8 cellular contexts compared by ENCODE assay signal in the genomic region with DNA sequence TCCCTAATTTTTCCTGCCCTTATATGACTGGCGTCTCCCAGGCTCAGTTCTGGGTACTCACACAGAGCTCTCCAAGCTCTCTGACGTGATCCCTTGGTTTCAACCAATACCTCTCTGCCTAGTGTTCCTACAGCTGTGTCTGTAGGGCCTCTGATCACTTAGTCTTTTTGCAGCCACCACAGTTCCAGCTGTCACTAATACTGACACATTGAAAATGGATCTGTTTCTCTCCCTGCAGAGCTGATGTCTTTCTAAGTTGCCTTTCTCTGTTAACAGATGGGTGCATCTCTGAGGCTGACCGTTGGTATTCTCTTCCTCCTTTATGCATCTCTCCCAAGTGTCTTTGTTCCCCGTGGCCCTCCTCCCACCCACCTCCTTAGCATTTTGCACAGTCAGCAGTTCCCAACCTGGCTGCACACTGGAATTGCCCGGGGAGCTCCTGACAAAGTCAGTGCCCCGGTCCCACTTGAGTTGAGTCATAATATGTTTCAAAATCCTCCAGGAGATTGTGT.
DNase-seq lines count a peak whose midpoint lies in the region; ATAC-seq and TF ChIP-seq lines count a peak whose summit lies in the region.

No MANE protein-coding gene starts in this region.

- no peak overlapping the region for H4K5ac ChIP-seq in IMR-90 (ENCODE audit: low read depth, low read length)

- H3K9me3 ChIP-seq in IMR-90 (ENCODE audit: control insufficient read depth, insufficient read depth, low read length): no peaks in the 10 kb centered on the region
- no peaks in the 10 kb centered on the region for H3K9me3 ChIP-seq in endodermal cell (ENCODE audit: control insufficient read depth, low read length)
- H3K9me3 ChIP-seq in transverse colon: no peaks in the 10 kb centered on the region

- no peak overlapping the region for H3K18ac ChIP-seq in IMR-90 (ENCODE audit: low read depth, low read length)

- no peak overlapping the region for H4K8ac ChIP-seq in IMR-90 (ENCODE audit: low read depth in 2 of 2, low read length in 2 of 2)

- H3K36me3 ChIP-seq in IMR-90 (ENCODE audit: control insufficient read depth, insufficient read depth, low read length) (no peaks in the 10 kb centered on the region), endodermal cell (ENCODE audit: control insufficient read depth, insufficient read depth, low read length) (no peaks in the 10 kb centered on the region), transverse colon (no peaks in the 10 kb centered on the region)

- no peaks in the 10 kb centered on the region for H3K36me3 Mint-ChIP-seq in endodermal cell (ENCODE audit: low read depth)
- no peaks in the 10 kb centered on the region for H3K36me3 Mint-ChIP-seq in progenitor cell of endocrine pancreas (ENCODE audit: insufficient read depth)

- H3K9me3 Mint-ChIP-seq in endodermal cell (no peaks in the 10 kb centered on the region), progenitor cell of endocrine pancreas (ENCODE audit: low read depth) (no peaks in the 10 kb centered on the region)

- POLR2A ChIA-PET in IMR-90 (lab: Charles Lee; ENCODE audit: unreplicated experiment): no interaction called here

- H3K4me3 Mint-ChIP-seq in endodermal cell (no peak overlapping the region), progenitor cell of endocrine pancreas (ENCODE audit: low read depth) (no peak overlapping the region)

- H3K4me2 ChIP-seq in IMR-90 (ENCODE audit: low read depth, low read length): no peak overlapping the region; the same call in 1 of the 2 replicates

- dilution Hi-C loops in IMR-90 (cut with HindIII; ENCODE audit: low sequenced_read_pairs, unreplicated experiment): no loop called here

- H2AK9ac ChIP-seq in IMR-90 (replicated peaks; ENCODE audit: low read depth, low read length, poor library complexity): no peak overlapping the region

- H3K23ac ChIP-seq in IMR-90 (ENCODE audit: low read depth, low read length): no peak overlapping the region

- H2BK15ac ChIP-seq in IMR-90 (ENCODE audit: low read depth, low read length): no peak overlapping the region

- H3K27ac ChIP-seq in IMR-90 (ENCODE audit: insufficient read depth, low read length) (no peak overlapping the region), endodermal cell (ENCODE audit: low read depth, low read length) (peak overlapping the region; percentile 72), transverse colon (no peak overlapping the region)

- H3K27me3 Mint-ChIP-seq in endodermal cell (ENCODE audit: insufficient read depth) (no peaks in the 10 kb centered on the region), progenitor cell of endocrine pancreas (no peaks in the 10 kb centered on the region)

- in situ Hi-C loops in IMR-90 (cut with MboI; ENCODE audit: low sequenced_read_pairs) (no loop called here), transverse colon (cut with MboI; ENCODE audit: low pct_ligation_motif_present in 1 of 4, low pct_unique_long_range_greater_than_20kb in 1 of 4, low sequenced_read_pairs in 3 of 4) (no loop called here)

- H3K27ac Mint-ChIP-seq in endodermal cell: peak overlapping the region; percentile 10
- peak overlapping the region; percentile 40 for H3K27ac Mint-ChIP-seq in progenitor cell of endocrine pancreas

- H3K9ac ChIP-seq in IMR-90 (ENCODE audit: low read depth, low read length) (no peak overlapping the region), endodermal cell (ENCODE audit: extremely low read depth, low read length, poor library complexity, severe bottlenecking) (no peak overlapping the region)

- ATAC-seq in GM21360 (IDR thresholded peaks at IDR 0.05; ENCODE audit: unreplicated experiment) (peak; percentile 47), IMR-90 (ENCODE audit: low read depth) (peak; percentile 42; the same call in 1 of the 2 replicates), HG03460 (IDR thresholded peaks at IDR 0.05; ENCODE audit: unreplicated experiment) (no peak)

- H3K27me3 ChIP-seq in IMR-90 (ENCODE audit: control insufficient read depth, insufficient read depth, low read length) (no peaks in the 10 kb centered on the region), endodermal cell (ENCODE audit: control insufficient read depth, insufficient read depth, low read length, poor library complexity, severe bottlenecking) (no peaks in the 10 kb centered on the region), transverse colon (no peaks in the 10 kb centered on the region)

- no peak overlapping the region; the same call in 1 of the 2 replicates for H3K14ac ChIP-seq in IMR-90 (replicated peaks; ENCODE audit: low read depth, low read length)

- no peak overlapping the region for H2AK5ac ChIP-seq in IMR-90 (ENCODE audit: low read depth, low read length)

- H3K4me1 Mint-ChIP-seq in endodermal cell (peaks cover 25% of the 10 kb centered on the region), progenitor cell of endocrine pancreas (ENCODE audit: low read depth) (peaks cover 22% of the 10 kb centered on the region)

- no peak for TF ChIP-seq EP300 in transverse colon (IDR thresholded peaks at IDR 0.05; ENCODE audit: low read depth)

- H3K4me1 ChIP-seq in IMR-90 (ENCODE audit: control insufficient read depth, insufficient read depth, low read length) (peaks cover 13% of the 10 kb centered on the region), endodermal cell (ENCODE audit: control insufficient read depth, insufficient read depth, low read length) (peaks cover 12% of the 10 kb centered on the region), transverse colon (peaks cover 0 to 32% (median 12%) of the 10 kb centered on the region in 4 donors)

- no peaks in the 10 kb centered on the region for H4K20me1 ChIP-seq in IMR-90 (ENCODE audit: insufficient read depth, low read length)

- no peak overlapping the region for H2BK120ac ChIP-seq in IMR-90 (ENCODE audit: low read depth, low read length)

- peaks cover 0 to under 1% of the 10 kb centered on the region in 2 experiments; a peak in 1 of 4 replicates for H3K79me1 ChIP-seq in IMR-90 (ENCODE audit: low read depth in 1 of 2, low read length in 2 of 2)

- H3K4me3 ChIP-seq in IMR-90 (ENCODE audit: insufficient read depth, low read depth, low read length) (no peak overlapping the region), endodermal cell (ENCODE audit: low read length) (no peak overlapping the region), transverse colon (no peak overlapping the region)

- no peak overlapping the region for H2BK5ac ChIP-seq in IMR-90 (ENCODE audit: low read depth, low read length, poor library complexity, severe bottlenecking)

- intact Hi-C loops in IMR-90 (cut with micrococcal nuclease) (no loop called here), transverse colon (cut with DNase I; ENCODE audit: low total_unique reads) (no loop called here)

- H2AFZ ChIP-seq in IMR-90 (replicated peaks; ENCODE audit: low read length, poor library complexity): no peak overlapping the region

- TF ChIP-seq RAD21 in IMR-90 (IDR thresholded peaks at IDR 0.05; ENCODE audit: low read length): no peak

- no peaks in the 10 kb centered on the region for H3K9me1 ChIP-seq in IMR-90 (ENCODE audit: insufficient read depth, low read length)

- no peak for TF ChIP-seq CTCF in IMR-90 (conservative IDR thresholded peaks at IDR 0.05; ENCODE audit: low read depth, low read length)
- no peak for TF ChIP-seq CTCF in endodermal cell (conservative IDR thresholded peaks at IDR 0.05)
- TF ChIP-seq CTCF in progenitor cell of endocrine pancreas (IDR thresholded peaks at IDR 0.05; ENCODE audit: unreplicated experiment): no peak
- no peak for TF ChIP-seq CTCF in transverse colon (IDR thresholded peaks at IDR 0.05)

- H4K91ac ChIP-seq in IMR-90 (ENCODE audit: insufficient read depth, low read depth, low read length): no peak overlapping the region

- TF ChIP-seq POLR2A in IMR-90 (IDR thresholded peaks at IDR 0.05; ENCODE audit: low read depth, low read length): no peak
- TF ChIP-seq POLR2A in transverse colon (IDR thresholded peaks at IDR 0.05): no peak

- no peak overlapping the region for H3K4ac ChIP-seq in IMR-90 (ENCODE audit: low read depth, low read length)

- no TSS peak for BruUV-seq in IMR-90 (replicated peaks; lab: Mats Ljungman, UMichigan)

- no peak overlapping the region for H3K56ac ChIP-seq in IMR-90 (ENCODE audit: extremely low read depth, insufficient read depth, low read length)

- WGBS in IMR-90 (ENCODE audit: extremely low coverage in 2 of 2, insufficient read length in 1 of 2), 2 experiments: 69% methylated on average over 3 of the region's 6 CpGs; no CpG with 5 or more reads in 1 of the 2 experiments
- WGBS in endodermal cell (ENCODE audit: insufficient coverage in 1 of 2, insufficient read length in 1 of 2), 2 experiments: 38 to 51% methylated on average over 4 to 6 of the region's 6 CpGs
- 39 to 49% methylated on average over 4 to 6 of the region's 6 CpGs for WGBS in transverse colon (ENCODE audit: low coverage in 1 of 2), 2 donors

- CTCF ChIA-PET in IMR-90 (lab: Yijun Ruan, JAX): interaction anchor here (0.5 kb wide), 1 partner anchor 14 kb away, joined by 3 read pairs; no protein-coding TSS in a partner anchor

- DNase-seq in IMR-90: peak; percentile 34
- peak; percentile 55 for DNase-seq in endodermal cell
- no peak for DNase-seq in progenitor cell of endocrine pancreas (ENCODE audit: low spot score, unreplicated experiment)
- DNase-seq in transverse colon: no peak
- no peak for DNase-seq in NCI-H2029 treated with DMSO at 0.1 percent for 48 hours (lab: John Stamatoyannopoulos, UW)
- no peak for DNase-seq in activated naive CD4-positive, alpha-beta T cell (lab: John Stamatoyannopoulos, UW)

- no peak overlapping the region for H2BK20ac ChIP-seq in IMR-90 (ENCODE audit: low read depth, low read length)

TF ChIP-seq in IMR-90, 13 proteins besides CTCF, POLR2A, EP300 and RAD21:
- TF ChIP-seq MAFK (IDR thresholded peaks at IDR 0.05; ENCODE audit: low read depth, low read length): peak; percentile 99
- no peak for TF ChIP-seq SMC3 (IDR thresholded peaks at IDR 0.05; ENCODE audit: low read depth, low read length)

Comparison
In these comparisons a context has a peak if more than half of its experiments do, and no peak if none do; other contexts are left out.
1. DNase-seq: peak in IMR-90 (single experiment) and endodermal cell (single experiment); none in progenitor cell of endocrine pancreas (single experiment), transverse colon (single experiment), NCI-H2029 treated with DMSO at 0.1 percent for 48 hours (single experiment) and activated naive CD4-positive, alpha-beta T cell (0 of 4).